Comparison of ENCODE assay signal across 8 cellular contexts in genomic region chr3:23659274-23659673, GRCh38.
DNase-seq lines count a peak whose midpoint lies in the region; ATAC-seq and TF ChIP-seq lines count a peak whose summit lies in the region.
"Had no signal": no experiment of that assay in that cellular context is flagged by ENCODE, and none has a peak within 500 bp of the region (broad histone marks: within the 10 kb centered on the region; RNA-seq: fewer than 3 reads in every experiment).

No MANE protein-coding gene starts in this region.

- DNase-seq in neural crest cell (ENCODE audit: low read depth, low spot score) = no peak
- no peak for DNase-seq in cerebellar nuclear complex (lab: John Stamatoyannopoulos, UW)
- no peak for DNase-seq in activated CD4-positive, alpha-beta T cell treated with anti-CD3 and anti-CD28 coated beads, Interleukin-2, amount 10 ng/mL, durations not matched to agents 7 days and 5 days
- DNase-seq in NCI-H146 treated with DMSO at 0.1 percent for 48 hours (lab: John Stamatoyannopoulos, UW; ENCODE audit: unreplicated experiment) = no peak
- DNase-seq: anterior cingulate cortex had no signal

- H3K9me3 Mint-ChIP-seq in neural crest cell = peaks cover 7% of the 10 kb centered on the region
- peaks cover 5% of the 10 kb centered on the region for H3K9me3 Mint-ChIP-seq in activated CD4-positive, alpha-beta T cell treated with anti-CD3 and anti-CD28 coated beads, Interleukin-2, amount 10 ng/mL, durations not matched to agents 7 days and 5 days

- ATAC-seq in GM19025 (IDR thresholded peaks at IDR 0.05; ENCODE audit: low read depth, unreplicated experiment) (peak; percentile 62), HG02763 (IDR thresholded peaks at IDR 0.05; ENCODE audit: unreplicated experiment) (peak; percentile 81)

- H3K36me3 ChIP-seq in KOPT-K1 (ENCODE audit: insufficient read depth, low read length) = no peaks in the 10 kb centered on the region

- no peaks in the 10 kb centered on the region for H3K27me3 Mint-ChIP-seq in neural crest cell (ENCODE audit: low read depth)
- H3K27me3 Mint-ChIP-seq in activated CD4-positive, alpha-beta T cell treated with anti-CD3 and anti-CD28 coated beads, Interleukin-2, amount 10 ng/mL, durations not matched to agents 7 days and 5 days = peaks cover 5% of the 10 kb centered on the region

- H3K4me3 Mint-ChIP-seq in neural crest cell = no peak overlapping the region
- no peak overlapping the region for H3K4me3 Mint-ChIP-seq in activated CD4-positive, alpha-beta T cell treated with anti-CD3 and anti-CD28 coated beads, Interleukin-2, amount 10 ng/mL, durations not matched to agents 7 days and 5 days

- peaks cover 22% of the 10 kb centered on the region for H3K4me1 Mint-ChIP-seq in neural crest cell
- H3K4me1 Mint-ChIP-seq in activated CD4-positive, alpha-beta T cell treated with anti-CD3 and anti-CD28 coated beads, Interleukin-2, amount 10 ng/mL, durations not matched to agents 7 days and 5 days = peaks cover 8% of the 10 kb centered on the region

- CTCF ChIA-PET in activated CD4-positive, alpha-beta T cell treated with anti-CD3 and anti-CD28 coated beads, Interleukin-2, amount 10 ng/mL, durations not matched to agents 7 days and 5 days (lab: Charles Lee) = interaction anchor here (0.6 kb wide), 1 partner anchor 238 kb away, joined by 3 read pairs; no protein-coding TSS in a partner anchor

- no peak for TF ChIP-seq CTCF in neural crest cell (conservative IDR thresholded peaks at IDR 0.05)

- H3K27ac ChIP-seq in KOPT-K1 (ENCODE audit: low read depth, low read length, poor library complexity, severe bottlenecking) = peak overlapping the region; percentile 52

- POLR2A ChIA-PET in activated CD4-positive, alpha-beta T cell treated with anti-CD3 and anti-CD28 coated beads, Interleukin-2, amount 10 ng/mL, durations not matched to agents 7 days and 5 days (lab: Charles Lee) = no interaction called here

- peak overlapping the region; percentile 8 for H3K27ac Mint-ChIP-seq in neural crest cell (ENCODE audit: unreplicated experiment)
- no peak overlapping the region for H3K27ac Mint-ChIP-seq in activated CD4-positive, alpha-beta T cell treated with anti-CD3 and anti-CD28 coated beads, Interleukin-2, amount 10 ng/mL, durations not matched to agents 7 days and 5 days

- H3K36me3 Mint-ChIP-seq in neural crest cell (ENCODE audit: low read depth) = peaks cover 4% of the 10 kb centered on the region
- no peaks in the 10 kb centered on the region for H3K36me3 Mint-ChIP-seq in activated CD4-positive, alpha-beta T cell treated with anti-CD3 and anti-CD28 coated beads, Interleukin-2, amount 10 ng/mL, durations not matched to agents 7 days and 5 days (ENCODE audit: low read depth)

- peaks cover 8% of the 10 kb centered on the region for H3K9me3 ChIP-seq in KOPT-K1 (ENCODE audit: insufficient read depth, low read length, poor library complexity, severe bottlenecking)
